In the genomic region with DNA sequence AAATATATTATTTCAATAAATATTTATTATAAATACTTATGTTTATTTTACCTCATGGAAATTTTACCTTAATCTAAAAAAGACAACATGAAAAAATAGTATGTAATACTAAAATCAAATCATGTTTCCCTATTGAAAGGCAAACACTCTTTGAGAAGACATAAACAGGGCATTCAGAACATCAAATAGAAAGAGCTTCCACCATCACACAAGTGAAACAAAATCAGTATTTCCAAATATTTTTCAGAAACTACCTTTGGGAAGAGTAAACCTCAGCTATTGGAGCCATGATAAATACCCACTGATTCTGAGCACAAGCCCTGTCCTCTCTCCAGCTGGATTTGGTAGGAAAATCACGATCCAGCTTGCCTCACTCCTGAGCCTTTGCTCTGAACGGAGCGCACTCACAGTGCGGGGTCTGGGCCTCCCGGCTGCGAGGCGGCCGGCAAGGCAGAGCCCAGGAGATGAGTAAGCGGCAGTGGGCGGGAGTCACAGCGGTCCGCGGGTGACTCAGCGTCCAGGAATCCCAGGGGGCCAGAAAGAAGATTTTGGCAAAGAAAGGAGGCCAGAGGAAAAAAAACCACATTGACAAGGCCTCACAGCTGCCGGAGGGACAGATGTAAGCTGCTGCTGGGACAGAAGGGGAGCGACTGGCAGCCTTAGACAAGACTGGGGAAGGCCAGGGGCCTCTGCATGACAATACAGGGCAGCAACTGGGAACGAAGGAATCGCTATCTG, we compare ENCODE assay signal across 8 cellular contexts. TPM values are rescaled to one million over a fixed set of nuclear protein-coding genes. Genes with fewer than 3 reads are reported as not detected.
A peak's percentile ranks its signal among the peaks of the same experiment; 100 is the strongest.
DNase-seq lines count a peak whose midpoint lies in the region; ATAC-seq and TF ChIP-seq lines count a peak whose summit lies in the region.

No MANE protein-coding gene starts in this region.

- peaks cover 41% of the 10 kb centered on the region for H3K27me3 Mint-ChIP-seq in activated CD8-positive, alpha-beta memory T cell treated with anti-CD3 and anti-CD28 coated beads, Interleukin-2, amount 10 ng/mL, durations not matched to agents 7 days and 5 days
- H3K27me3 Mint-ChIP-seq in nephron progenitor cell (ENCODE audit: low read depth, poor library complexity) (peaks cover 3% of the 10 kb centered on the region), type B pancreatic cell (no peaks in the 10 kb centered on the region)
- peaks cover 43 to 45% of the 10 kb centered on the region in 2 donors for H3K27me3 Mint-ChIP-seq in effector memory CD8-positive, alpha-beta T cell

- H3K27ac Mint-ChIP-seq in activated CD8-positive, alpha-beta memory T cell treated with anti-CD3 and anti-CD28 coated beads, Interleukin-2, amount 10 ng/mL, durations not matched to agents 7 days and 5 days: no peak overlapping the region
- H3K27ac Mint-ChIP-seq in nephron progenitor cell (peak overlapping the region; percentile 84), type B pancreatic cell (peak overlapping the region; percentile 81)
- no peak overlapping the region for H3K27ac Mint-ChIP-seq in effector memory CD8-positive, alpha-beta T cell

- DNase-seq in GM13976 (ENCODE audit: low spot score) (peak; percentile 64), H4 (ENCODE audit: low spot score) (peak; percentile 91), KBM-7 (peak; percentile 44), foreskin melanocyte (peak; percentile 88), nephron progenitor cell (peak; percentile 75), type B pancreatic cell (ENCODE audit: extremely low spot score, unreplicated experiment) (peak; percentile 75)
- DNase-seq in activated CD8-positive, alpha-beta memory T cell treated with anti-CD3 and anti-CD28 coated beads, Interleukin-2, amount 10 ng/mL, durations not matched to agents 7 days and 5 days: peak; percentile 53
- no peak for DNase-seq in effector memory CD8-positive, alpha-beta T cell

- CTCF ChIA-PET in activated CD8-positive, alpha-beta memory T cell treated with anti-CD3 and anti-CD28 coated beads, Interleukin-2, amount 10 ng/mL, durations not matched to agents 7 days and 5 days (lab: Charles Lee): no interaction called here

- peaks cover 46% of the 10 kb centered on the region for H3K4me1 Mint-ChIP-seq in activated CD8-positive, alpha-beta memory T cell treated with anti-CD3 and anti-CD28 coated beads, Interleukin-2, amount 10 ng/mL, durations not matched to agents 7 days and 5 days
- H3K4me1 Mint-ChIP-seq in nephron progenitor cell (peaks cover 16% of the 10 kb centered on the region), type B pancreatic cell (ENCODE audit: unreplicated experiment) (peaks cover 9% of the 10 kb centered on the region)
- peaks cover 19 to 21% of the 10 kb centered on the region in 2 donors for H3K4me1 Mint-ChIP-seq in effector memory CD8-positive, alpha-beta T cell (ENCODE audit: low read depth in 2 of 2)

- ATAC-seq in activated CD8-positive, alpha-beta memory T cell treated with anti-CD3 and anti-CD28 coated beads, Interleukin-2, amount 10 ng/mL, durations not matched to agents 7 days and 5 days: peak; percentile 41
- no peak for ATAC-seq in effector memory CD8-positive, alpha-beta T cell (replicated peaks)

- no peak for TF ChIP-seq CTCF in GM13976 (IDR thresholded peaks at IDR 0.05; ENCODE audit: borderline replicate concordance, control extremely low read depth, extremely low read depth, insufficient read depth, missing control alignments)
- TF ChIP-seq CTCF in nephron progenitor cell (IDR thresholded peaks at IDR 0.05): no peak
- TF ChIP-seq CTCF in type B pancreatic cell (conservative IDR thresholded peaks at IDR 0.05): no peak

- peaks cover 8% of the 10 kb centered on the region for H3K36me3 Mint-ChIP-seq in activated CD8-positive, alpha-beta memory T cell treated with anti-CD3 and anti-CD28 coated beads, Interleukin-2, amount 10 ng/mL, durations not matched to agents 7 days and 5 days
- H3K36me3 Mint-ChIP-seq in nephron progenitor cell (ENCODE audit: low read depth): no peaks in the 10 kb centered on the region
- H3K36me3 Mint-ChIP-seq in type B pancreatic cell: no peaks in the 10 kb centered on the region
- peaks cover 4% of the 10 kb centered on the region for H3K36me3 Mint-ChIP-seq in effector memory CD8-positive, alpha-beta T cell (ENCODE audit: insufficient read depth)

- H3K9me3 Mint-ChIP-seq in activated CD8-positive, alpha-beta memory T cell treated with anti-CD3 and anti-CD28 coated beads, Interleukin-2, amount 10 ng/mL, durations not matched to agents 7 days and 5 days (ENCODE audit: low read depth): no peaks in the 10 kb centered on the region
- H3K9me3 Mint-ChIP-seq in nephron progenitor cell: no peaks in the 10 kb centered on the region
- no peaks in the 10 kb centered on the region for H3K9me3 Mint-ChIP-seq in type B pancreatic cell
- H3K9me3 Mint-ChIP-seq in effector memory CD8-positive, alpha-beta T cell: no peaks in the 10 kb centered on the region

- in situ Hi-C loops in GM13976 (cut with MboI; ENCODE audit: low sequenced_read_pairs, unreplicated experiment): no loop called here
- in situ Hi-C loops in KBM-7 (cut with MboI; ENCODE audit: low pct_unique_long_range_greater_than_20kb, low sequenced_read_pairs): no loop called here

- H3K4me3 Mint-ChIP-seq in activated CD8-positive, alpha-beta memory T cell treated with anti-CD3 and anti-CD28 coated beads, Interleukin-2, amount 10 ng/mL, durations not matched to agents 7 days and 5 days: peak overlapping the region; percentile 6
- H3K4me3 Mint-ChIP-seq in nephron progenitor cell: peak overlapping the region; percentile 75
- peak overlapping the region; percentile 76 for H3K4me3 Mint-ChIP-seq in type B pancreatic cell
- H3K4me3 Mint-ChIP-seq in effector memory CD8-positive, alpha-beta T cell: no peak overlapping the region

RNA-seq across cellular contexts. Expression of a gene that starts 14.7 kb away (rescaled TPM):
- total RNA-seq in H4 (2014; rRNA removed; shearing (Covaris generic)): 734 and 836 TPM in 2 replicates
- 100 to 1,000 TPM; 142 to 152 TPM for total RNA-seq in activated CD8-positive, alpha-beta memory T cell treated with anti-CD3 and anti-CD28 coated beads, Interleukin-2, amount 10 ng/mL, durations not matched to agents 7 days and 5 days
- 175 and 245 TPM in 2 replicates for total RNA-seq in type B pancreatic cell (ENCODE audit: low replicate concordance)

RNA-seq across cellular contexts. Expression of a gene that starts 53.5 kb away (rescaled TPM):
- not detected in 2 replicates for total RNA-seq in H4 (2014; rRNA removed; shearing (Covaris generic))
- total RNA-seq in activated CD8-positive, alpha-beta memory T cell treated with anti-CD3 and anti-CD28 coated beads, Interleukin-2, amount 10 ng/mL, durations not matched to agents 7 days and 5 days: under 1 TPM in 1 of 2 experiments, not detected in 1; 0.18 TPM
- 0.60 and 1.4 TPM in 2 replicates for total RNA-seq in type B pancreatic cell (ENCODE audit: low replicate concordance)

Comparison
In these comparisons a context has a peak if more than half of its experiments do, and no peak if none do; other contexts are left out.
1. DNase-seq: peak in GM13976 (single experiment), H4 (single experiment), KBM-7 (single experiment), activated CD8-positive, alpha-beta memory T cell treated with anti-CD3 and anti-CD28 coated beads, Interleukin-2, amount 10 ng/mL, durations not matched to agents 7 days and 5 days (single experiment), foreskin melanocyte (single experiment), nephron progenitor cell (single experiment) and type B pancreatic cell (single experiment); none in effector memory CD8-positive, alpha-beta T cell (0 of 3).
2. H3K27ac Mint-ChIP-seq: peak in nephron progenitor cell (single experiment) and type B pancreatic cell (single experiment); none in activated CD8-positive, alpha-beta memory T cell treated with anti-CD3 and anti-CD28 coated beads, Interleukin-2, amount 10 ng/mL, durations not matched to agents 7 days and 5 days (single experiment) and effector memory CD8-positive, alpha-beta T cell (0 of 2).
3. H3K4me3 Mint-ChIP-seq: peak in activated CD8-positive, alpha-beta memory T cell treated with anti-CD3 and anti-CD28 coated beads, Interleukin-2, amount 10 ng/mL, durations not matched to agents 7 days and 5 days (single experiment), nephron progenitor cell (single experiment) and type B pancreatic cell (single experiment); none in effector memory CD8-positive, alpha-beta T cell (0 of 2).